19 cellular contexts compared by ENCODE assay signal in the genomic region with DNA sequence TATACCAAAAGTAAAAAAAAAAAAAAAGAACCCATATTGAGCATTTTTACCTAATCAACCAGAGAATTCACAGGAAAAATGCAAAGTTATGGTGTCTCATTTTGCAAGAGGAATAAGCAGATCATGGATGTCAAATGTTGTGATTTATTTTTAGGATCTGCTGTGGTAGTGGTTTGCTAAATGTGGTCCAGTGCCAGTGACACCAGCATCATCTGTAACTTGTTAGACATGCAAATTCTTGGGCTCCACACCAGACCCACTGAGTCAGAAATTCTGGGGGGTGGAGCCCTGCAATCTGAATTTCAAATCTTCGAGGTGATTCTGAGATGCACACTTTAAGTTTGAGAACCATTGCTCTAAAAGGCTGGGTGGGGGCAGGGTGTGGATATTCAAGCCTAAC.
"Had no signal": no experiment of that assay in that cellular context is flagged by ENCODE, and none has a peak within 500 bp of the region (broad histone marks: within the 10 kb centered on the region; RNA-seq: fewer than 3 reads in every experiment).

No MANE protein-coding gene starts in this region.

- H3K4me3 ChIP-seq: body of pancreas, dorsolateral prefrontal cortex, pancreas, right lobe of liver, smooth muscle cell had no signal

- H3K27me3 Mint-ChIP-seq: activated naive CD8-positive, alpha-beta T cell treated with anti-CD3 and anti-CD28 coated beads for 36 hours; stimulated activated naive CD8-positive, alpha-beta T cell treated with anti-CD3 and anti-CD28 coated beads, Interleukin-15, amount 100 ng/mL, for 72 hours; type B pancreatic cell had no signal

- H3K9me3 ChIP-seq: body of pancreas, pancreas, right lobe of liver had no signal

- DNase-seq: activated CD4-positive, alpha-beta T cell treated with anti-CD3 and anti-CD28 coated beads for 1 hour; activated CD4-positive, alpha-beta T cell treated with anti-CD3 and anti-CD28 coated beads, Interleukin-2, amount 50 U/mL, for 4 hours; activated naive CD8-positive, alpha-beta T cell treated with anti-CD3 and anti-CD28 coated beads for 36 hours; activated T-cell treated with anti-CD3 and anti-CD28 coated beads for 4 hours; amygdala; body of pancreas; dorsolateral prefrontal cortex; mesendoderm; natural killer cell; pancreas; right lobe of liver; stimulated activated CD4-positive, alpha-beta T cell treated with anti-CD3 and anti-CD28 coated beads, Interleukin-4, amount 100 ng/mL, for 1 hour; stimulated activated naive CD8-positive, alpha-beta T cell treated with anti-CD3 and anti-CD28 coated beads, Interleukin-15, amount 100 ng/mL, for 72 hours; SW 1271; T-helper 2 cell; WERI-Rb-1 had no signal

- H3K4me3 Mint-ChIP-seq: activated naive CD8-positive, alpha-beta T cell treated with anti-CD3 and anti-CD28 coated beads for 36 hours; activated T-helper 1 cell treated with anti-CD3 and anti-CD28 coated beads, Interleukin-12 subunit alpha, Interleukin-12 subunit beta, Interleukin-2, Interleukin-4 antibody, amounts not matched to agents 30 ng/mL and 10 ng/mL and 1 ng/mL, durations not matched to agents 14 hours and 24 hours and 36 hours; natural killer cell; stimulated activated naive CD8-positive, alpha-beta T cell treated with anti-CD3 and anti-CD28 coated beads, Interleukin-15, amount 100 ng/mL, for 72 hours; type B pancreatic cell had no signal

- FAIRE-seq: pancreas had no signal

- H3K4me1 Mint-ChIP-seq: activated naive CD8-positive, alpha-beta T cell treated with anti-CD3 and anti-CD28 coated beads for 36 hours; natural killer cell; stimulated activated naive CD8-positive, alpha-beta T cell treated with anti-CD3 and anti-CD28 coated beads, Interleukin-15, amount 100 ng/mL, for 72 hours had no signal

- H3K4me1 ChIP-seq: body of pancreas, pancreas, right lobe of liver had no signal

- H3K27ac ChIP-seq: body of pancreas, dorsolateral prefrontal cortex, pancreas, right lobe of liver, WERI-Rb-1 had no signal

- H3K27me3 ChIP-seq: body of pancreas, dorsolateral prefrontal cortex, pancreas, right lobe of liver had no signal

- H3K4me2 ChIP-seq: smooth muscle cell had no signal

- H3K27ac Mint-ChIP-seq: activated naive CD8-positive, alpha-beta T cell treated with anti-CD3 and anti-CD28 coated beads for 36 hours; activated T-helper 1 cell treated with anti-CD3 and anti-CD28 coated beads, Interleukin-12 subunit alpha, Interleukin-12 subunit beta, Interleukin-2, Interleukin-4 antibody, amounts not matched to agents 30 ng/mL and 10 ng/mL and 1 ng/mL, durations not matched to agents 14 hours and 24 hours and 36 hours; natural killer cell; stimulated activated naive CD8-positive, alpha-beta T cell treated with anti-CD3 and anti-CD28 coated beads, Interleukin-15, amount 100 ng/mL, for 72 hours; type B pancreatic cell had no signal

- H3K36me3 ChIP-seq: pancreas, right lobe of liver, WERI-Rb-1 had no signal

- H3K36me3 Mint-ChIP-seq: activated naive CD8-positive, alpha-beta T cell treated with anti-CD3 and anti-CD28 coated beads for 36 hours; natural killer cell; type B pancreatic cell had no signal

- H3K9me3 Mint-ChIP-seq: activated naive CD8-positive, alpha-beta T cell treated with anti-CD3 and anti-CD28 coated beads for 36 hours; activated T-helper 1 cell treated with anti-CD3 and anti-CD28 coated beads, Interleukin-12 subunit alpha, Interleukin-12 subunit beta, Interleukin-2, Interleukin-4 antibody, amounts not matched to agents 30 ng/mL and 10 ng/mL and 1 ng/mL, durations not matched to agents 14 hours and 24 hours and 36 hours; natural killer cell; stimulated activated naive CD8-positive, alpha-beta T cell treated with anti-CD3 and anti-CD28 coated beads, Interleukin-15, amount 100 ng/mL, for 72 hours; type B pancreatic cell had no signal
